In the genomic region with DNA sequence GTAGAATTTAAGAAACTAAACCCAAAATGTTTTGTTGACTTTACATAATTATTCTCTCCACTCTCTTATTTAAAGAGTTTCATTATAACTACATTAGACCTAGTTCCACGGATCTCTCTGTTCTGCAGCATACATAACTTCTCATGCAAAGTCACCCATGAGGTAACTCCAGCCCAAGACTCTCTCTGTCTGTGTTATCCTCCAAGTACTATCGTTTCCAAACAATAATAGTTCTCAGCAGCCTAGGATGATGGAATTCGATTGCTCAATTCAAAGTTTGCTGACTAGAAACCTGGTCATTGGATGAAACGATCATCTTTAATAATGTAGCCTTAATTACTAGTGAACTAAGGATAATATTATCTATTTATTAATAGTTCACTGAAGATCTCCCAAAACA, we compare ENCODE assay signal across 22 cellular contexts.
DNase-seq lines count a peak whose midpoint lies in the region; ATAC-seq, FAIRE-seq and TF ChIP-seq lines count a peak whose summit lies in the region.
"Had no signal": no experiment of that assay in that cellular context is flagged by ENCODE, and none has a peak within 500 bp of the region (broad histone marks: within the 10 kb centered on the region; RNA-seq: fewer than 3 reads in every experiment).

No MANE protein-coding gene starts in this region.

- H4K5ac ChIP-seq in mesendoderm (ENCODE audit: low read length): no peak overlapping the region

- H2BK5ac ChIP-seq in mesendoderm (ENCODE audit: low read length): no peak overlapping the region

- no peak for FAIRE-seq in GM12892 (lab: Jason Lieb, UNC)
- FAIRE-seq: GM12891 had no signal

- intact Hi-C loops in mammary epithelial cell (cut with micrococcal nuclease) (no loop called here), MCF 10A (cut with micrococcal nuclease) (no loop called here)

- H4K20me1 ChIP-seq in mammary epithelial cell (ENCODE audit: insufficient read depth, low read length): no peaks in the 10 kb centered on the region
- H4K20me1 ChIP-seq: BLaER1 treated with 17β-estradiol and CSF1 and Interleukin-3, amounts not matched to agents 10 nM and 100 nM had no signal

- no peak overlapping the region for H3K4me3 ChIP-seq in mammary epithelial cell (replicated peaks in 1 of 3; ENCODE audit: insufficient read depth in 1 of 3, low read depth in 2 of 3, low read length in 3 of 3)
- H3K4me3 ChIP-seq in choroid plexus epithelial cell (ENCODE audit: low read depth, low read length): no peak overlapping the region
- H3K4me3 ChIP-seq in fibroblast of villous mesenchyme (ENCODE audit: low read depth, low read length): no peak overlapping the region
- no peak overlapping the region for H3K4me3 ChIP-seq in mesendoderm (ENCODE audit: low read length)
- H3K4me3 ChIP-seq: BLaER1 treated with 17β-estradiol and CSF1 and Interleukin-3, amounts not matched to agents 10 nM and 100 nM had no signal

- in situ Hi-C loops in mammary epithelial cell (cut with MboI; ENCODE audit: low sequenced_read_pairs in 2 of 2): no loop called here

- no peaks in the 10 kb centered on the region for H3K27me3 ChIP-seq in mammary epithelial cell (ENCODE audit: insufficient read depth, low read length)
- no peaks in the 10 kb centered on the region for H3K27me3 ChIP-seq in mesendoderm (ENCODE audit: insufficient read depth, low read length, poor library complexity)
- H3K27me3 ChIP-seq: BLaER1 treated with 17β-estradiol and CSF1 and Interleukin-3, amounts not matched to agents 10 nM and 100 nM had no signal

- H3K79me1 ChIP-seq in mesendoderm (ENCODE audit: low read length): no peaks in the 10 kb centered on the region

- no peaks in the 10 kb centered on the region for H3K27me3 Mint-ChIP-seq in MCF 10A (ENCODE audit: insufficient read depth, unreplicated experiment)

- CTCF ChIA-PET in mammary epithelial cell (lab: Charles Lee; ENCODE audit: low non-redundant PET) (no interaction called here), MCF 10A (lab: Yijun Ruan, JAX) (interaction anchor here (1.4 kb wide), 1 partner anchor 46 kb away, joined by 6 read pairs; no protein-coding TSS in a partner anchor)

- H3K4me1 ChIP-seq in mammary epithelial cell (ENCODE audit: insufficient read depth, low read length) (no peaks in the 10 kb centered on the region), mesendoderm (ENCODE audit: control insufficient read depth, low read depth, low read length) (no peaks in the 10 kb centered on the region)

- no peak overlapping the region for H3K23ac ChIP-seq in mesendoderm (ENCODE audit: low read length)

- no peaks in the 10 kb centered on the region for H3K79me2 ChIP-seq in mammary epithelial cell (ENCODE audit: insufficient read depth, low read length)
- no peaks in the 10 kb centered on the region for H3K79me2 ChIP-seq in mesendoderm (ENCODE audit: control insufficient read depth, insufficient read depth, low read length)

- H3K56ac ChIP-seq in mesendoderm (ENCODE audit: low read length): no peak overlapping the region

- dilution Hi-C loops in mammary epithelial cell (cut with HindIII; ENCODE audit: low sequenced_read_pairs): no loop called here

- WGBS in mammary epithelial cell (ENCODE audit: low coverage, missing lambda C conversion rate): 58% methylated on average over 4 of the region's 4 CpGs
- no CpG with 5 or more reads among the region's 4 CpGs for WGBS in mesendoderm (ENCODE audit: extremely low coverage, insufficient coverage, low lambda C conversion rate)

- ATAC-seq in GM18505 (IDR thresholded peaks at IDR 0.05; ENCODE audit: unreplicated experiment) (no peak), GM19324 (IDR thresholded peaks at IDR 0.05; ENCODE audit: low FRiP score, unreplicated experiment) (no peak)
- ATAC-seq: Panc1, Right ventricle myocardium inferior had no signal

- POLR2A ChIA-PET in MCF 10A (lab: Yijun Ruan, JAX): no interaction called here

- TF ChIP-seq POLR2A in GM18505 (IDR thresholded peaks at IDR 0.05; ENCODE audit: borderline replicate concordance, extremely low read depth, insufficient read depth, insufficient read length): no peak
- TF ChIP-seq POLR2A in GM12892 (IDR thresholded peaks at IDR 0.05; ENCODE audit: low read depth, low read length): no peak

- H4K8ac ChIP-seq in mesendoderm (ENCODE audit: low read depth, low read length): no peak overlapping the region

- BruUV-seq in mammary epithelial cell (replicated peaks; lab: Mats Ljungman, UMichigan): no TSS peak
- BruUV-seq in MCF 10A (replicated peaks; lab: Mats Ljungman, UMichigan): no TSS peak

- H2AK5ac ChIP-seq in mesendoderm (ENCODE audit: low read length): no peak overlapping the region

- no peaks in the 10 kb centered on the region for H3K9me3 ChIP-seq in mammary epithelial cell (replicated peaks; ENCODE audit: insufficient read depth, low read length)
- H3K9me3 ChIP-seq: BLaER1 treated with 17β-estradiol and CSF1 and Interleukin-3, amounts not matched to agents 10 nM and 100 nM had no signal

- H3K27ac ChIP-seq in mammary epithelial cell (ENCODE audit: insufficient read depth, low read depth, low read length) (no peak overlapping the region), mesendoderm (ENCODE audit: low read depth, low read length) (no peak overlapping the region)
- H3K27ac ChIP-seq: 22Rv1; BLaER1 treated with 17β-estradiol and CSF1 and Interleukin-3, amounts not matched to agents 10 nM and 100 nM had no signal

- H3K4me2 ChIP-seq in mammary epithelial cell (ENCODE audit: insufficient read depth, low read depth, low read length) (no peak overlapping the region), mesendoderm (ENCODE audit: low read length) (no peak overlapping the region)

- H2AFZ ChIP-seq in mammary epithelial cell (ENCODE audit: low read depth, low read length): no peak overlapping the region

- no peak overlapping the region for H2BK15ac ChIP-seq in mesendoderm (replicated peaks; ENCODE audit: low read depth)

- no peaks in the 10 kb centered on the region for H3K4me1 Mint-ChIP-seq in MCF 10A (ENCODE audit: insufficient read depth, unreplicated experiment)

- TF ChIP-seq CTCF in mammary epithelial cell (conservative IDR thresholded peaks at IDR 0.05 in 1 of 2, IDR thresholded peaks at IDR 0.05 in 1 of 2; ENCODE audit: extremely low read depth in 1 of 2, insufficient read depth in 1 of 2, low read depth in 1 of 2, low read length in 2 of 2): no peak
- no peak for TF ChIP-seq CTCF in MCF 10A (IDR thresholded peaks at IDR 0.05; ENCODE audit: unreplicated experiment)
- TF ChIP-seq CTCF in choroid plexus epithelial cell (conservative IDR thresholded peaks at IDR 0.05; ENCODE audit: low read depth, low read length): no peak
- no peak for TF ChIP-seq CTCF in fibroblast of villous mesenchyme (IDR thresholded peaks at IDR 0.05; ENCODE audit: insufficient read depth, low read depth, low read length)

- no peaks in the 10 kb centered on the region for H3K36me3 Mint-ChIP-seq in MCF 10A (ENCODE audit: insufficient read depth, unreplicated experiment)

- H3K9me3 Mint-ChIP-seq in MCF 10A (ENCODE audit: unreplicated experiment): peaks cover 7% of the 10 kb centered on the region

- no peak overlapping the region for H2BK120ac ChIP-seq in mesendoderm (ENCODE audit: low read depth, low read length)

- H3K36me3 ChIP-seq in mammary epithelial cell (ENCODE audit: insufficient read depth, low read length) (no peaks in the 10 kb centered on the region), mesendoderm (ENCODE audit: control insufficient read depth, insufficient read depth, low read length) (no peaks in the 10 kb centered on the region)
- H3K36me3 ChIP-seq: BLaER1 treated with 17β-estradiol and CSF1 and Interleukin-3, amounts not matched to agents 10 nM and 100 nM had no signal

- H3K27ac Mint-ChIP-seq in MCF 10A (ENCODE audit: low read depth, unreplicated experiment): no peak overlapping the region

- no peak overlapping the region for H3K9ac ChIP-seq in mammary epithelial cell (ENCODE audit: insufficient read depth, low read length)
- no peak overlapping the region for H3K9ac ChIP-seq in mesendoderm (ENCODE audit: low read length)
- H3K9ac ChIP-seq: BLaER1 treated with 17β-estradiol and CSF1 and Interleukin-3, amounts not matched to agents 10 nM and 100 nM had no signal

- no peak overlapping the region for H3K4me3 Mint-ChIP-seq in MCF 10A (ENCODE audit: unreplicated experiment)

- H3K4ac ChIP-seq in mesendoderm (ENCODE audit: low read depth, low read length): no peak overlapping the region

- peak; percentile 2 for DNase-seq in mammary epithelial cell
- no peak for DNase-seq in MCF 10A (ENCODE audit: unreplicated experiment)
- DNase-seq in choroid plexus epithelial cell (ENCODE audit: low read depth): peak; percentile 68
- peak; percentile 22 for DNase-seq in fibroblast of villous mesenchyme (ENCODE audit: low read depth)
- no peak for DNase-seq in GM12892 (ENCODE audit: insufficient read length)
- no peak for DNase-seq in mesendoderm
- DNase-seq: DMS 273 treated with DMSO at 0.1 percent for 48 hours, GDM1, H7, Karpas-422, MM.1S, NCI-H1105, NCI-H1694, NCI-H226, NCI-H524 treated with DMSO at 0.1 percent for 48 hours had no signal

- H3K18ac ChIP-seq in mesendoderm (ENCODE audit: low read length): no peak overlapping the region

Comparison
In these comparisons a context has a peak if more than half of its experiments do, and no peak if none do; other contexts are left out.
1. DNase-seq: peak in mammary epithelial cell (single experiment), choroid plexus epithelial cell (single experiment) and fibroblast of villous mesenchyme (single experiment); none in MCF 10A (single experiment), GM12892 (single experiment) and mesendoderm (single experiment).